Comparison of ENCODE assay signal across 8 cellular contexts in genomic region chr18:9916067-9916684, GRCh38. TPM values are rescaled to one million over a fixed set of nuclear protein-coding genes. Genes with fewer than 3 reads are reported as not detected.
A peak's percentile ranks its signal among the peaks of the same experiment; 100 is the strongest.
DNase-seq lines count a peak whose midpoint lies in the region; ATAC-seq and TF ChIP-seq lines count a peak whose summit lies in the region.

No MANE protein-coding gene starts in this region.

- 6 to 13% (median 8%) methylated on average over 2 of the region's 2 CpGs for WGBS in psoas muscle, 3 donors

- DNase-seq in GM06990 (ENCODE audit: extremely low read depth, insufficient read length) = no peak
- no peak for DNase-seq in PC-9
- DNase-seq in epithelial cell of prostate (ENCODE audit: low read depth, low spot score) = no peak
- DNase-seq in psoas muscle = no peak
- no peak for DNase-seq in middle frontal gyrus (ENCODE audit: extremely low spot score, low spot score)
- DNase-seq in mesenteric fat pad (ENCODE audit: low spot score) = no peak

- H3F3A ChIP-seq in PC-9 (ENCODE audit: insufficient read depth, low read depth) = peaks cover 23% of the 10 kb centered on the region

- H3K4me3 ChIP-seq in GM06990 (replicated peaks; ENCODE audit: low read depth, low read length) = peak overlapping the region; percentile 89
- H3K4me3 ChIP-seq in PC-9 = peak overlapping the region; percentile 99
- H3K4me3 ChIP-seq in psoas muscle = peak overlapping the region; percentile 93

- H3K4me1 ChIP-seq in PC-9 (replicated peaks; ENCODE audit: insufficient read depth) (peaks cover 59% of the 10 kb centered on the region), psoas muscle (peaks cover 61% of the 10 kb centered on the region)

- H3K27me3 ChIP-seq in GM06990 (replicated peaks; ENCODE audit: control insufficient read depth, insufficient read depth, low read length) = no peaks in the 10 kb centered on the region
- H3K27me3 ChIP-seq in PC-9 (ENCODE audit: insufficient read depth, low read depth) = no peaks in the 10 kb centered on the region
- H3K27me3 ChIP-seq in psoas muscle (ENCODE audit: insufficient read depth in 3 of 3, low read length in 2 of 3) = no peaks in the 10 kb centered on the region

- intact Hi-C loops in PC-9 (cut with micrococcal nuclease; ENCODE audit: unreplicated experiment) (loop anchor here (5.0 to 10.0 kb wide), 2 partner anchors 194 to 301 kb away; partner anchors contain the start of gene PPP4R1), psoas muscle (cut with DNase I) (loop anchor here (2.0 to 10.0 kb wide), 2 partner anchors 97 to 111 kb away; no protein-coding TSS in a partner anchor)

- ATAC-seq in psoas muscle (no peak), HG03439 (IDR thresholded peaks at IDR 0.05; ENCODE audit: unreplicated experiment) (no peak), HG02798 (IDR thresholded peaks at IDR 0.05; ENCODE audit: poor library complexity, unreplicated experiment) (no peak)

- H3K27ac ChIP-seq in PC-9 (peak overlapping the region; percentile 87), epithelial cell of prostate (peak overlapping the region; percentile 92), psoas muscle (peak overlapping the region; percentile 99)

- no peak overlapping the region for H2AFZ ChIP-seq in PC-9

- H3K9me2 ChIP-seq in PC-9 (ENCODE audit: insufficient read depth) = no peaks in the 10 kb centered on the region

- peaks cover 70% of the 10 kb centered on the region for H3K79me2 ChIP-seq in PC-9 (ENCODE audit: low read depth)

- H3K4me2 ChIP-seq in PC-9 = peak overlapping the region; percentile 96

- H4K20me1 ChIP-seq in PC-9 (ENCODE audit: insufficient read depth) = peaks cover 62% of the 10 kb centered on the region

- TF ChIP-seq CTCF in GM06990 (IDR thresholded peaks at IDR 0.05; ENCODE audit: insufficient read depth, low read length, poor library complexity, severe bottlenecking) (no peak), PC-9 (conservative IDR thresholded peaks at IDR 0.05) (no peak), psoas muscle (IDR thresholded peaks at IDR 0.05) (no peak)

- CTCF ChIA-PET in PC-9 (lab: Charles Lee) = no interaction called here

- H3K9me3 ChIP-seq in PC-9 (ENCODE audit: insufficient read depth, low read depth) (no peaks in the 10 kb centered on the region), psoas muscle (no peaks in the 10 kb centered on the region)

- TSS peak; percentile 35 for BruUV-seq in PC-9 (replicated peaks; lab: Mats Ljungman, UMichigan)

- POLR2A ChIA-PET in PC-9 (lab: Charles Lee; ENCODE audit: unreplicated experiment) = interaction anchor here (0.6 to 1.0 kb wide), 2 partner anchors 70 to 81 kb away, joined by 3 read pairs; no protein-coding TSS in a partner anchor

- H3K36me3 ChIP-seq in GM06990 (ENCODE audit: control insufficient read depth, insufficient read depth, low read length) (no peaks in the 10 kb centered on the region), PC-9 (ENCODE audit: low read depth) (0 out of 2 replicates have a peak, but pooled peaks cover 5% of the 10 kb centered on the region), psoas muscle (ENCODE audit: insufficient read depth in 1 of 2, low read depth in 1 of 2) (no peaks in the 10 kb centered on the region)

RNA-seq across cellular contexts. Expression of gene VAPA, which starts 2.4 kb away (rescaled TPM):
- 340 and 359 TPM in 2 replicates for total RNA-seq in PC-9 (2021)
- total RNA-seq in psoas muscle = 100 to 1,000 TPM; 168 to 259 (median 235) TPM
- 100 to 1,000 TPM; 173 to 328 (median 225) TPM for polyA plus RNA-seq in psoas muscle
- 182 TPM for total RNA-seq in mesenteric fat pad

RNA-seq across cellular contexts. Expression of gene TXNDC2, which starts 30.4 kb away (rescaled TPM):
- total RNA-seq in PC-9 (2021) (0.11 TPM in 1 of 2 replicates, not detected in the other), psoas muscle (under 1 TPM in 1 of 4 donors, not detected in 3; 0.19 TPM), mesenteric fat pad (0.22 TPM)
- polyA plus RNA-seq in psoas muscle = under 1 TPM in 1 of 3 donors, not detected in 2; 0.04 TPM
